Comparison of ENCODE assay signal across 16 cellular contexts in the genomic region with DNA sequence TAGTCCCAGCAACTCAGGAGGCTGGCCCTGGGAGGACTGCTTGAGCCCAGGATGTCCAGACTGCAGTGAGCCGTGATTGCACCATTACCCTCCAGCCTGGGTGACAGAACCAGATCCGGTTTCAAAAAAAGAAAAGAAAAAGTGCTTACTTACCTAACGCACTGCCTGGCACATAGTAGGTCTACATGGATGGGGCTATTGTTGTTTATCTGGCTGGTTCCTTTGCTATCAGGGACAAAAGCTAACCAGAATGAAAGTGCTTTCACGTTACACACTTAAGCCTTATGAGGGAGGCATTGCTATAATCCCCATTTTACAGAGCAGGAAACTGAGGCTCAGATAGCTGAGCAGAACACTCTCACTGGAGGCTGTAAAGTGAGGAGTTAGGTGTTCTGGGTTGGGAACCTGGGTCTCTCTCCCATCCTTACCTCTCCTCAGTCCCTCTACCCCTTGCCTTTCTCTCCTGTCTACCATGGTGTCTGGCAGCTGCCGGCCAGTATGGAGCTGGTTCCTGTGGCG. TPM values are rescaled to one million over a fixed set of nuclear protein-coding genes. Genes with fewer than 3 reads are reported as not detected.
DNase-seq lines count a peak whose midpoint lies in the region; ATAC-seq and TF ChIP-seq lines count a peak whose summit lies in the region.
"Had no signal": no experiment of that assay in that cellular context is flagged by ENCODE, and none has a peak within 500 bp of the region (broad histone marks: within the 10 kb centered on the region; RNA-seq: fewer than 3 reads in every experiment).

No MANE protein-coding gene starts in this region.

- H3K36me3 ChIP-seq in right atrium auricular region = peaks cover 4% of the 10 kb centered on the region
- H3K36me3 ChIP-seq in heart left ventricle = peaks cover 0 to 26% (median 3%) of the 10 kb centered on the region in 9 donors
- H3K36me3 ChIP-seq in OCI-LY7 (ENCODE audit: insufficient read depth, low read length) = peaks cover 36% of the 10 kb centered on the region
- H3K36me3 ChIP-seq in transverse colon = no peaks in the 10 kb centered on the region
- no peaks in the 10 kb centered on the region for H3K36me3 ChIP-seq in prostate gland
- H3K36me3 ChIP-seq: cardiac muscle cell, suprapubic skin had no signal

- intact Hi-C loops in heart left ventricle (cut with DNase I) = no loop called here
- intact Hi-C loops in OCI-LY7 (cut with micrococcal nuclease; ENCODE audit: unreplicated experiment) = no loop called here
- intact Hi-C loops in transverse colon (cut with DNase I; ENCODE audit: low total_unique reads) = no loop called here
- intact Hi-C loops in prostate gland (cut with DNase I) = no loop called here

- H3K4me3 ChIP-seq in right atrium auricular region (no peak overlapping the region), heart left ventricle (no peak overlapping the region), OCI-LY7 (ENCODE audit: low read depth, low read length, poor library complexity, severe bottlenecking) (no peak overlapping the region), transverse colon (peak overlapping the region in 1 of 4 donors; percentile 99), prostate gland (no peak overlapping the region)
- H3K4me3 ChIP-seq: cardiac muscle cell, SJSA1 had no signal

- 91 to 92% (median 92%) methylated on average over 6 of the region's 6 CpGs for WGBS in heart left ventricle, 4 donors
- 81 to 83% methylated on average over 5 to 6 of the region's 6 CpGs for WGBS in transverse colon (ENCODE audit: low coverage in 1 of 2), 2 donors
- 91% methylated on average over 6 of the region's 6 CpGs for WGBS in prostate gland

- TF ChIP-seq POLR2A in heart left ventricle (IDR thresholded peaks at IDR 0.05) (no peak), transverse colon (IDR thresholded peaks at IDR 0.05) (no peak), prostate gland (IDR thresholded peaks at IDR 0.05) (no peak)

- ATAC-seq in heart left ventricle (no peak), memory B cell (ENCODE audit: low read depth) (no peak), HG02938 (IDR thresholded peaks at IDR 0.05; ENCODE audit: unreplicated experiment) (no peak)

- H3K4me2 ChIP-seq in OCI-LY7 (ENCODE audit: low read length) = no peak overlapping the region

- DNase-seq in right atrium auricular region (ENCODE audit: low spot score) (no peak), heart left ventricle (no peak), OCI-LY7 (ENCODE audit: low spot score) (no peak), memory B cell (ENCODE audit: low spot score in 2 of 2) (no peak), transverse colon (no peak), prostate gland (ENCODE audit: low spot score) (no peak)
- DNase-seq in stimulated activated CD4-positive, alpha-beta T cell treated with anti-CD3 and anti-CD28 coated beads, Interleukin-2, amount 100 ng/mL, for 48 hours = no peak
- DNase-seq: activated CD4-positive, alpha-beta T cell treated with anti-CD3 and anti-CD28 coated beads for 1 hour; DMS53; NCI-H1105 treated with DMSO at 0.1 percent for 48 hours; NCI-H774 had no signal

- H4K20me1 ChIP-seq in OCI-LY7 (ENCODE audit: insufficient read depth, low read length) = peaks cover 15% of the 10 kb centered on the region

- TF ChIP-seq EP300 in transverse colon (IDR thresholded peaks at IDR 0.05; ENCODE audit: low read depth) = no peak

- POLR2A ChIA-PET in OCI-LY7 (lab: Charles Lee) = interaction anchor here (0.5 kb wide), 1 partner anchor 137 kb away, joined by 6 read pairs; no protein-coding TSS in a partner anchor

- no peaks in the 10 kb centered on the region for H3K27me3 ChIP-seq in right atrium auricular region
- no peaks in the 10 kb centered on the region for H3K27me3 ChIP-seq in heart left ventricle
- no peaks in the 10 kb centered on the region for H3K27me3 ChIP-seq in transverse colon
- H3K27me3 ChIP-seq in prostate gland (replicated peaks; ENCODE audit: insufficient read depth) = no peaks in the 10 kb centered on the region
- H3K27me3 ChIP-seq: cardiac muscle cell, SJSA1, suprapubic skin had no signal

- H3K4me3 Mint-ChIP-seq in memory B cell = peak overlapping the region; percentile 44

- in situ Hi-C loops in transverse colon (cut with MboI; ENCODE audit: low pct_ligation_motif_present in 1 of 4, low pct_unique_long_range_greater_than_20kb in 1 of 4, low sequenced_read_pairs in 3 of 4) = loop anchor here in 2 of 4 donors (25.0 kb wide), 1 partner anchor 142 kb away; a partner anchor contains a TSS

- H3K79me2 ChIP-seq in OCI-LY7 (ENCODE audit: insufficient read depth, low read depth, low read length) = peaks cover 74% of the 10 kb centered on the region

- H3K9me3 ChIP-seq in right atrium auricular region (no peaks in the 10 kb centered on the region), heart left ventricle (no peaks in the 10 kb centered on the region), OCI-LY7 (ENCODE audit: low read length) (no peaks in the 10 kb centered on the region), transverse colon (no peaks in the 10 kb centered on the region), prostate gland (no peaks in the 10 kb centered on the region)
- H3K9me3 ChIP-seq: SJSA1, suprapubic skin had no signal

- peaks cover 4% of the 10 kb centered on the region for H3K36me3 Mint-ChIP-seq in memory B cell

- H3K27me3 Mint-ChIP-seq in memory B cell = no peaks in the 10 kb centered on the region

- H3K9me3 Mint-ChIP-seq in memory B cell = no peaks in the 10 kb centered on the region

- CTCF ChIA-PET in OCI-LY7 (lab: Charles Lee; ENCODE audit: unreplicated experiment) = no interaction called here

- H3K27ac ChIP-seq in right atrium auricular region (peak overlapping the region; percentile 94 to 96), heart left ventricle (peak overlapping the region in 4 of 12 donors; percentile 21 to 100 (median 98)), OCI-LY7 (ENCODE audit: low read depth, low read length, poor library complexity, severe bottlenecking) (no peak overlapping the region), transverse colon (peak overlapping the region in 3 of 4 donors; percentile 98 to 99 (median 99)), prostate gland (no peak overlapping the region)
- H3K27ac ChIP-seq: cardiac muscle cell, KMS-11, SJSA1, suprapubic skin had no signal

- no peak overlapping the region for H3K27ac Mint-ChIP-seq in memory B cell

- H3K4me1 Mint-ChIP-seq in memory B cell = peaks cover 34% of the 10 kb centered on the region

- no peak overlapping the region for H2AFZ ChIP-seq in OCI-LY7 (ENCODE audit: low read length)

- H3K4me1 ChIP-seq in right atrium auricular region = peaks cover 0 to 49% of the 10 kb centered on the region in 2 donors
- peaks cover 11 to 69% (median 46%) of the 10 kb centered on the region in 12 donors for H3K4me1 ChIP-seq in heart left ventricle
- peaks cover 13% of the 10 kb centered on the region for H3K4me1 ChIP-seq in OCI-LY7 (ENCODE audit: insufficient read depth, low read length, poor library complexity, severe bottlenecking)
- H3K4me1 ChIP-seq in transverse colon = peaks cover 22 to 66% (median 54%) of the 10 kb centered on the region in 4 donors
- peaks cover 10% of the 10 kb centered on the region for H3K4me1 ChIP-seq in prostate gland (replicated peaks)

- TF ChIP-seq CTCF in right atrium auricular region (IDR thresholded peaks at IDR 0.05) (no peak), heart left ventricle (IDR thresholded peaks at IDR 0.05) (no peak), OCI-LY7 (conservative IDR thresholded peaks at IDR 0.05; ENCODE audit: low read length) (no peak), transverse colon (IDR thresholded peaks at IDR 0.05) (no peak), prostate gland (IDR thresholded peaks at IDR 0.05) (no peak)

- BruUV-seq in OCI-LY7 (replicated peaks; lab: Mats Ljungman, UMichigan) = TSS peak; percentile 31

- H3K9me2 ChIP-seq in OCI-LY7 (ENCODE audit: insufficient read depth, low read length) = no peaks in the 10 kb centered on the region

RNA-seq across cellular contexts. Expression of a gene that starts 2.8 kb away (rescaled TPM):
- total RNA-seq in right atrium auricular region (100 to 1,000 TPM; 111 to 144 TPM), heart left ventricle (100 to 1,000 TPM in 8 of 9 donors, 10 to 100 TPM in 1; 98.9 to 204 (median 137) TPM), OCI-LY7 (2022) (165 and 180 TPM in 2 replicates), transverse colon (1,000 to 10,000 TPM in 1 of 4 donors, 100 to 1,000 TPM in 3; 469 to 1,152 (median 585) TPM), prostate gland (100 to 1,000 TPM; 137 to 279 TPM)
- polyA plus RNA-seq in heart left ventricle = 100 to 1,000 TPM in 1 of 2 donors, 10 to 100 TPM in 1; 98.9 to 118 TPM
- 108 and 139 TPM in 2 replicates for total RNA-seq in OCI-LY7 (2014; rRNA removed; shearing (Covaris generic))

RNA-seq across cellular contexts. Expression of a gene that starts 19.4 kb away (rescaled TPM):
- total RNA-seq in right atrium auricular region (10 to 100 TPM; 15.2 to 15.8 TPM), heart left ventricle (10 to 100 TPM; 16.6 to 31.8 (median 25.7) TPM), OCI-LY7 (2022) (42.5 and 59.7 TPM in 2 replicates), transverse colon (100 to 1,000 TPM in 1 of 4 donors, 10 to 100 TPM in 3; 28.5 to 201 (median 39.9) TPM), prostate gland (10 to 100 TPM; 45.0 to 49.0 TPM)
- 10 to 100 TPM; 32.1 to 46.6 TPM for polyA plus RNA-seq in heart left ventricle
- 30.8 and 39.8 TPM in 2 replicates for total RNA-seq in OCI-LY7 (2014; rRNA removed; shearing (Covaris generic))

Comparison
In these comparisons a context has a peak if more than half of its experiments do, and no peak if none do; other contexts are left out.
1. H3K27ac ChIP-seq: peak in right atrium auricular region (2 of 2) and transverse colon (3 of 4); none in OCI-LY7 (single experiment) and prostate gland (0 of 2).